ENCODE assay signal across 39 cellular contexts in the genomic region with DNA sequence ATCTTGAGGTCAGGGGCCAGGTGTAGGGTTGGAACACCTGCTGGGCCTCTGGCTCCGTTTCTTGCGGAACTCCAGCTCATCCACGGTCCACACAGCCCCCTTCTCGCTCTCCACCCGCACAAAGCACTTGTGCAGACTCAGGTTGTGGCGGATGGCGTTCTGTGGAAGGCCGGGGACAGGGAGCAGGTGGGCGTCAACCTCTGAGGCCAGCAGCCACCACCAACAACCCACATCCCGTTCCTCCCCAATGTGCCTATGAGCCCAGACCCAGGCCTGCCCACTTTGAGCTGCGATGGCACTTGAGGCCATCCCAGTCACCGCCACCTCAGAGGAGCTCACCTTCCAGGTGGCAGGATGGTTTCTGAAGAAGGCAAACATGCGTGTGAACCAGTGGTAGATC. TPM values are rescaled to one million over a fixed set of nuclear protein-coding genes. Genes with fewer than 3 reads are reported as not detected.
"Had no signal": no experiment of that assay in that cellular context is flagged by ENCODE, and none has a peak within 500 bp of the region (broad histone marks: within the 10 kb centered on the region; RNA-seq: fewer than 3 reads in every experiment).

No MANE protein-coding gene starts in this region.

- DNase-seq: activated CD4-positive, alpha-beta memory T cell treated with anti-CD3 and anti-CD28 coated beads for 36 hours; activated CD4-positive, alpha-beta T cell treated with anti-CD3 and anti-CD28 coated beads for 36 hours; activated CD4-positive, alpha-beta T cell treated with anti-CD3 and anti-CD28 coated beads, Interleukin-2, amount 10 ng/mL, durations not matched to agents 7 days and 5 days; activated CD8-positive, alpha-beta memory T cell treated with anti-CD3 and anti-CD28 coated beads, Interleukin-2, amount 50 U/mL, for 4 hours; activated effector memory CD4-positive, alpha-beta T cell treated with anti-CD3 and anti-CD28 coated beads, Interleukin-2, amount 50 U/mL, for 16 hours; activated naive CD4-positive, alpha-beta T cell; activated naive CD4-positive, alpha-beta T cell treated with anti-CD3 and anti-CD28 coated beads, Interleukin-2, amount 50 U/mL, for 16 hours; activated naive CD8-positive, alpha-beta T cell treated with anti-CD3 and anti-CD28 coated beads for 36 hours; activated T-cell treated with anti-CD3 and anti-CD28 coated beads for 4 hours; activated T-cell treated with anti-CD3 and anti-CD28 coated beads, Interleukin-2, amount 50 U/mL, for 48 hours; adrenal gland; body of pancreas; caudate nucleus; Kasumi-1; KG1; MG63; NCI-H1048; NCI-H1105 treated with DMSO at 0.1 percent for 48 hours; NCI-H1436; NCI-H1694; NCI-H1930; NCI-H2081 treated with DMSO at 0.1 percent for 48 hours; NCI-H226; NCI-H446 treated with DMSO at 0.1 percent for 48 hours; NCI-H524; NCI-H69; NCI-H82; SHP77 treated with DMSO at 0.1 percent for 48 hours; SK-N-SH had no signal

- ATAC-seq: activated CD4-positive, alpha-beta T cell treated with anti-CD3 and anti-CD28 coated beads for 36 hours; body of pancreas; Panc1; WTC11 had no signal

- FAIRE-seq: astrocyte, bronchial epithelial cell, TTC549 had no signal

- H3K27ac ChIP-seq: adrenal gland, body of pancreas, SJSA1 had no signal

- H3K4me3 ChIP-seq: adrenal gland, body of pancreas, MG63, SJSA1 had no signal

- H3K4me1 ChIP-seq: adrenal gland, body of pancreas, SJSA1 had no signal

- H3K36me3 ChIP-seq: MG63, SJSA1 had no signal

- H3K36me3 Mint-ChIP-seq: WTC11 had no signal

- H3K4me1 Mint-ChIP-seq: WTC11 had no signal

- H3K9me3 Mint-ChIP-seq: activated CD4-positive, alpha-beta memory T cell treated with anti-CD3 and anti-CD28 coated beads for 36 hours; activated CD4-positive, alpha-beta T cell treated with anti-CD3 and anti-CD28 coated beads, Interleukin-2, amount 10 ng/mL, durations not matched to agents 7 days and 5 days; activated naive CD8-positive, alpha-beta T cell treated with anti-CD3 and anti-CD28 coated beads for 36 hours; T-helper 1 cell treated with Interleukin-12 subunit alpha and Interleukin-12 subunit beta and Interleukin-4 antibody, amounts not matched to agents 30 μg/mL and 1 μg/mL, for 36 hours; T-helper 2 cell treated with Interferon-gamma antibody and Interleukin-4, amounts not matched to agents 5 μg/mL and 100 μg/mL, for 36 hours; WTC11 had no signal

- H3K9ac ChIP-seq: SK-N-SH had no signal

- H3K9me3 ChIP-seq: adrenal gland, body of pancreas, MG63, SJSA1, SK-N-SH had no signal

- H3K4me3 Mint-ChIP-seq: activated CD4-positive, alpha-beta memory T cell treated with anti-CD3 and anti-CD28 coated beads for 36 hours; activated CD4-positive, alpha-beta T cell treated with anti-CD3 and anti-CD28 coated beads for 36 hours; activated CD4-positive, alpha-beta T cell treated with anti-CD3 and anti-CD28 coated beads, Interleukin-2, amount 10 ng/mL, durations not matched to agents 7 days and 5 days; activated naive CD8-positive, alpha-beta T cell treated with anti-CD3 and anti-CD28 coated beads for 36 hours; T-helper 1 cell treated with Interleukin-12 subunit alpha and Interleukin-12 subunit beta and Interleukin-4 antibody, amounts not matched to agents 30 μg/mL and 1 μg/mL, for 36 hours; T-helper 2 cell treated with Interferon-gamma antibody and Interleukin-4, amounts not matched to agents 5 μg/mL and 100 μg/mL, for 36 hours; WTC11 had no signal

- H3K4me2 ChIP-seq: SK-N-SH had no signal

- H3K27me3 Mint-ChIP-seq: activated CD4-positive, alpha-beta memory T cell treated with anti-CD3 and anti-CD28 coated beads for 36 hours; activated CD4-positive, alpha-beta T cell treated with anti-CD3 and anti-CD28 coated beads for 36 hours; activated CD4-positive, alpha-beta T cell treated with anti-CD3 and anti-CD28 coated beads, Interleukin-2, amount 10 ng/mL, durations not matched to agents 7 days and 5 days; activated naive CD8-positive, alpha-beta T cell treated with anti-CD3 and anti-CD28 coated beads for 36 hours had no signal

- H3K27me3 ChIP-seq: adrenal gland, body of pancreas, MG63, SJSA1 had no signal

RNA-seq across cellular contexts. Expression of a gene that starts 13.2 kb away (rescaled TPM):
- total RNA-seq: body of pancreas, bronchial epithelial cell, cerebellum, RPMI7951, SJSA1 had no signal

RNA-seq across cellular contexts. Expression of a gene that starts 18.2 kb away (rescaled TPM):
- total RNA-seq: astrocyte, RPMI7951, SJSA1 had no signal
- polyA plus RNA-seq: SK-N-SH had no signal
